ENCODE assay signal across 33 cellular contexts in genomic region chr15:80654299-80654698, GRCh38.
"Had no signal": no experiment of that assay in that cellular context is flagged by ENCODE, and none has a peak within 500 bp of the region (broad histone marks: within the 10 kb centered on the region; RNA-seq: fewer than 3 reads in every experiment).

No MANE protein-coding gene starts in this region.

- H3K36me3 ChIP-seq: ascending aorta, cardiac muscle cell, Peyer's patch, SJSA1 had no signal

- ATAC-seq: activated CD4-positive, CD25-positive, alpha-beta regulatory T cell treated with anti-CD3 and anti-CD28 coated beads, Interleukin-2, amount 50 U/mL, for 24 hours; activated T-cell treated with anti-CD3 and anti-CD28 coated beads, Interleukin-2, amount 50 U/mL, for 72 hours; PC-3 had no signal

- H3K4me1 ChIP-seq: ascending aorta had no signal

- H3K9me3 ChIP-seq: SJSA1, SK-N-SH had no signal

- H3K36me3 Mint-ChIP-seq: activated naive CD8-positive, alpha-beta T cell treated with anti-CD3 and anti-CD28 coated beads, Interleukin-2, amount 10 ng/mL, durations not matched to agents 7 days and 5 days had no signal

- H3K27ac Mint-ChIP-seq: activated CD4-positive, alpha-beta memory T cell treated with anti-CD3 and anti-CD28 coated beads for 36 hours; activated naive CD4-positive, alpha-beta T cell treated with anti-CD3 and anti-CD28 coated beads, Interleukin-2, amount 50 U/mL, for 24 hours; activated naive CD8-positive, alpha-beta T cell treated with anti-CD3 and anti-CD28 coated beads, Interleukin-2, amount 10 ng/mL, durations not matched to agents 7 days and 5 days; activated T-cell treated with anti-CD3 and anti-CD28 coated beads, Interleukin-2, amount 50 U/mL, for 72 hours; activated T-helper 2 cell treated with anti-CD3 and anti-CD28 coated beads, Interferon-gamma antibody, Interleukin-2, Interleukin-4, amounts not matched to agents 10 μg/mL and 5 μg/mL and 100 μg/mL, durations not matched to agents 14 hours and 24 hours and 36 hours; T-helper 1 cell treated with Interleukin-12 subunit alpha and Interleukin-12 subunit beta and Interleukin-4 antibody, amounts not matched to agents 30 μg/mL and 1 μg/mL, for 36 hours; T-helper 2 cell treated with Interferon-gamma antibody and Interleukin-4, amounts not matched to agents 5 μg/mL and 100 μg/mL, for 36 hours had no signal

- H3K27ac ChIP-seq: ascending aorta, cardiac muscle cell, Peyer's patch, SJSA1 had no signal

- H3K27me3 ChIP-seq: ascending aorta, cardiac muscle cell, Peyer's patch, SJSA1 had no signal

- H3K4me1 Mint-ChIP-seq: activated naive CD4-positive, alpha-beta T cell treated with anti-CD3 and anti-CD28 coated beads, Interleukin-2, amount 50 U/mL, for 24 hours; central memory CD8-positive, alpha-beta T cell had no signal

- H3K9ac ChIP-seq: SK-N-SH had no signal

- H3K4me3 ChIP-seq: ascending aorta, cardiac muscle cell, Peyer's patch, SJSA1 had no signal

- H3K4me3 Mint-ChIP-seq: activated CD4-positive, alpha-beta memory T cell treated with anti-CD3 and anti-CD28 coated beads for 36 hours; activated naive CD4-positive, alpha-beta T cell treated with anti-CD3 and anti-CD28 coated beads, Interleukin-2, amount 50 U/mL, for 24 hours; activated naive CD8-positive, alpha-beta T cell treated with anti-CD3 and anti-CD28 coated beads, Interleukin-2, amount 10 ng/mL, durations not matched to agents 7 days and 5 days; activated T-cell treated with anti-CD3 and anti-CD28 coated beads, Interleukin-2, amount 50 U/mL, for 72 hours; central memory CD8-positive, alpha-beta T cell; T-helper 1 cell treated with Interleukin-12 subunit alpha and Interleukin-12 subunit beta and Interleukin-4 antibody, amounts not matched to agents 30 μg/mL and 1 μg/mL, for 36 hours; T-helper 2 cell treated with Interferon-gamma antibody and Interleukin-4, amounts not matched to agents 5 μg/mL and 100 μg/mL, for 36 hours had no signal

- DNase-seq: activated CD4-positive, alpha-beta memory T cell treated with anti-CD3 and anti-CD28 coated beads for 36 hours; activated CD4-positive, alpha-beta T cell treated with anti-CD3 and anti-CD28 coated beads for 4 hours; activated CD4-positive, alpha-beta T cell treated with anti-CD3 and anti-CD28 coated beads, Interleukin-2, amount 50 U/mL, for 1 hour; activated CD8-positive, alpha-beta memory T cell treated with anti-CD3 and anti-CD28 coated beads, Interleukin-2, amount 50 U/mL, for 4 hours; activated gamma-delta T cell; activated naive CD4-positive, alpha-beta T cell treated with Interleukin-2 at 50 U/mL for 16 hours; activated naive CD8-positive, alpha-beta T cell treated with anti-CD3 and anti-CD28 coated beads, Interleukin-2, amount 10 ng/mL, durations not matched to agents 7 days and 5 days; activated T-cell treated with anti-CD3 and anti-CD28 coated beads for 4 hours; activated T-cell treated with anti-CD3 and anti-CD28 coated beads, Interleukin-2, amount 50 U/mL, for 72 hours; amygdala; Karpas-422; NCI-H1105; NCI-H1417 treated with DMSO at 0.1 percent for 48 hours; NCI-H187 treated with DMSO at 0.1 percent for 48 hours; NCI-H2081; NCI-H345; NCI-H524 treated with DMSO at 0.1 percent for 48 hours; NCI-H748 treated with DMSO at 0.1 percent for 48 hours; NK-92 treated with Interleukin-12 subunit alpha and Interleukin-12 subunit beta, amount 100 ng/mL, for 24 hours; PC-3; Peyer's patch; RPMI8226; SHP77 treated with DMSO at 0.1 percent for 48 hours; SK-N-SH had no signal
